ENCODE assay signal across 18 cellular contexts in the genomic region with DNA sequence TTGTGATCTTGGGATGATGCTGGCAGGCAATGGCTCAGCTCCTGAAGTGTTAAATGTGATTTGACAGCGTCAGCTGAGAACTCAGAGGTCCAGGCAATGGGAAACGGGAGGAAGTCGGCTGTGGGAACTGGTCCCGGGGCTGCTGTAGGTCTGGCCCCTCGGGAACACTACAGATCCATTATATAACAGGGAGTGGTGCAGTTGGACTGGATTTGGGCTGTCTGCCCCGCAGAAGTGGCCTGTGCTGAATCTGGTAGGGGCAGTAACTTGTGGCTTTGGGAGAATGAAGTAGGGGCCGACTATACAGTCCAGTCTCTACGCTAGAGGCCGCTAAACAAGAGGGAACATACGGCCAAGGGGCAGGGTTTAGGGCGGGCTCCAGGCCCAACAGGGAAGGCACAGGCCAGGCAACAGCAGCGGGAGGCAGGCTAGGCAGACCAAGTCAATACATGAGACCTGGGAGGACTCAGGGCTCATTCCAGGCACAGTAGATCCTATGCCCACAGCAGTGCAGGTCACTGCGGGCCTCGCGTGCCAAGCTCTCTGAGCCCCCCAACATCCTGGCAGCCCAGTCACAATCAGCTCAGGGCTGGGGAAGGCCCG. TPM values are rescaled to one million over a fixed set of nuclear protein-coding genes. Genes with fewer than 3 reads are reported as not detected.
DNase-seq lines count a peak whose midpoint lies in the region; ATAC-seq lines count a peak whose summit lies in the region.
"Had no signal": no experiment of that assay in that cellular context is flagged by ENCODE, and none has a peak within 500 bp of the region (broad histone marks: within the 10 kb centered on the region; RNA-seq: fewer than 3 reads in every experiment).

No MANE protein-coding gene starts in this region.

- H3K9me3 Mint-ChIP-seq in stimulated activated effector memory CD8-positive, alpha-beta T cell treated with anti-CD3 and anti-CD28 coated beads, Interleukin-12 subunit alpha, Interleukin-12 subunit beta, amount 100 ng/mL, for 72 hours = no peaks in the 10 kb centered on the region
- H3K9me3 Mint-ChIP-seq: activated CD4-positive, alpha-beta T cell treated with anti-CD3 and anti-CD28 coated beads, Interleukin-2, amount 10 ng/mL, durations not matched to agents 7 days and 5 days; CD14-positive monocyte; stimulated activated naive CD8-positive, alpha-beta T cell treated with anti-CD3 and anti-CD28 coated beads, Interleukin-15, Interleukin-2, amounts not matched to agents 100 ng/mL and 50 ng/mL, for 24 hours had no signal

- DNase-seq in cerebellar cortex (ENCODE audit: low spot score) (peak; percentile 67), left ventricle myocardium superior (peak; percentile 85), retina (peak; percentile 37), NAMALWA (ENCODE audit: low spot score) (no peak), DMS153 treated with DMSO at 0.1 percent for 48 hours (lab: John Stamatoyannopoulos, UW; ENCODE audit: unreplicated experiment) (no peak)
- DNase-seq in stimulated activated CD4-positive, alpha-beta T cell treated with anti-CD3 and anti-CD28 coated beads, Interleukin-2, amount 100 ng/mL, for 48 hours = no peak
- no peak for DNase-seq in stimulated activated effector memory CD8-positive, alpha-beta T cell treated with anti-CD3 and anti-CD28 coated beads, Interleukin-12 subunit alpha, Interleukin-12 subunit beta, amount 100 ng/mL, for 72 hours (ENCODE audit: low spot score in 2 of 2)
- DNase-seq: activated CD4-positive, alpha-beta T cell treated with anti-CD3 and anti-CD28 coated beads, Interleukin-2, amount 10 ng/mL, durations not matched to agents 7 days and 5 days; central memory CD4-positive, alpha-beta T cell; DND-41; NCI-H2029; NCI-H510A treated with DMSO at 0.1 percent for 48 hours; occipital lobe; SK-N-SH had no signal

- H3K36me3 Mint-ChIP-seq in stimulated activated effector memory CD8-positive, alpha-beta T cell treated with anti-CD3 and anti-CD28 coated beads, Interleukin-12 subunit alpha, Interleukin-12 subunit beta, amount 100 ng/mL, for 72 hours = no peaks in the 10 kb centered on the region
- H3K36me3 Mint-ChIP-seq: activated naive CD8-positive, alpha-beta T cell; CD14-positive monocyte had no signal

- ATAC-seq in left ventricle myocardium superior = peak; percentile 90
- ATAC-seq in stimulated activated effector memory CD8-positive, alpha-beta T cell treated with anti-CD3 and anti-CD28 coated beads, Interleukin-12 subunit alpha, Interleukin-12 subunit beta, amount 100 ng/mL, for 72 hours = no peak

- no peaks in the 10 kb centered on the region for H3K4me1 Mint-ChIP-seq in stimulated activated effector memory CD8-positive, alpha-beta T cell treated with anti-CD3 and anti-CD28 coated beads, Interleukin-12 subunit alpha, Interleukin-12 subunit beta, amount 100 ng/mL, for 72 hours
- H3K4me1 Mint-ChIP-seq: activated CD4-positive, alpha-beta T cell treated with anti-CD3 and anti-CD28 coated beads, Interleukin-2, amount 10 ng/mL, durations not matched to agents 7 days and 5 days; CD14-positive monocyte had no signal

- intact Hi-C loops in left ventricle myocardium superior (cut with micrococcal nuclease) = no loop called here

- H3K4me3 Mint-ChIP-seq in stimulated activated effector memory CD8-positive, alpha-beta T cell treated with anti-CD3 and anti-CD28 coated beads, Interleukin-12 subunit alpha, Interleukin-12 subunit beta, amount 100 ng/mL, for 72 hours = no peak overlapping the region
- H3K4me3 Mint-ChIP-seq: activated CD4-positive, alpha-beta T cell treated with anti-CD3 and anti-CD28 coated beads, Interleukin-2, amount 10 ng/mL, durations not matched to agents 7 days and 5 days; activated naive CD8-positive, alpha-beta T cell; CD14-positive monocyte; stimulated activated naive CD8-positive, alpha-beta T cell treated with anti-CD3 and anti-CD28 coated beads, Interleukin-15, Interleukin-2, amounts not matched to agents 100 ng/mL and 50 ng/mL, for 24 hours had no signal

- no peak overlapping the region for H3K27ac Mint-ChIP-seq in stimulated activated effector memory CD8-positive, alpha-beta T cell treated with anti-CD3 and anti-CD28 coated beads, Interleukin-12 subunit alpha, Interleukin-12 subunit beta, amount 100 ng/mL, for 72 hours
- H3K27ac Mint-ChIP-seq: activated CD4-positive, alpha-beta T cell treated with anti-CD3 and anti-CD28 coated beads, Interleukin-2, amount 10 ng/mL, durations not matched to agents 7 days and 5 days; activated naive CD8-positive, alpha-beta T cell; CD14-positive monocyte; stimulated activated naive CD8-positive, alpha-beta T cell treated with anti-CD3 and anti-CD28 coated beads, Interleukin-15, Interleukin-2, amounts not matched to agents 100 ng/mL and 50 ng/mL, for 24 hours had no signal

RNA-seq across cellular contexts. Expression of gene IL16, which starts 20.3 kb away (rescaled TPM):
- 5.5 TPM for total RNA-seq in left ventricle myocardium superior
- total RNA-seq: M059J had no signal

RNA-seq across cellular contexts. Expression of gene CFAP161, which starts 42.3 kb away (rescaled TPM):
- total RNA-seq in left ventricle myocardium superior = 0.94 TPM
- total RNA-seq: activated CD4-positive, alpha-beta T cell treated with anti-CD3 and anti-CD28 coated beads, Interleukin-2, amount 10 ng/mL, durations not matched to agents 7 days and 5 days; M059J had no signal

Comparison
In these comparisons a context has a peak if more than half of its experiments do, and no peak if none do; other contexts are left out.
1. DNase-seq: peak in cerebellar cortex (single experiment), left ventricle myocardium superior (single experiment) and retina (single experiment); none in NAMALWA (single experiment), stimulated activated CD4-positive, alpha-beta T cell treated with anti-CD3 and anti-CD28 coated beads, Interleukin-2, amount 100 ng/mL, for 48 hours (0 of 2), stimulated activated effector memory CD8-positive, alpha-beta T cell treated with anti-CD3 and anti-CD28 coated beads, Interleukin-12 subunit alpha, Interleukin-12 subunit beta, amount 100 ng/mL, for 72 hours (0 of 2) and DMS153 treated with DMSO at 0.1 percent for 48 hours (single experiment).